1 cellular context compared by ENCODE assay signal in genomic region chr2:73828818-73829570, GRCh38.
TF ChIP-seq lines count a peak whose summit lies in the region.

TSS of gene STAMBP (plus strand) at chr2:73828961. CDS start at chr2:73830857, 1,896 bp downstream.

TF ChIP-seq in K562, 482 proteins besides CTCF, POLR2A, EP300 and RAD21 (continued from another document and continues in another):
- TF ChIP-seq MNT (conservative IDR thresholded peaks at IDR 0.05) (peak; percentile 44 to 81; a peak in 2 of 4 replicates), ZBTB43 (CRISPR knock-in tag; IDR thresholded peaks at IDR 0.05) (no peak; the same call in 1 of the 2 replicates), KLF13 (tag; IDR thresholded peaks at IDR 0.05; ENCODE audit: borderline replicate concordance, low read depth) (peak; percentile 27; the same call in 1 of the 2 replicates), ZKSCAN3 (CRISPR knock-in tag; IDR thresholded peaks at IDR 0.05) (no peak), TFAP4 (CRISPR knock-in tag; IDR thresholded peaks at IDR 0.05; ENCODE audit: borderline replicate concordance) (peak; percentile 21; the same call in 1 of the 2 replicates), KDM1A (IDR thresholded peaks at IDR 0.05) (no peak), ATF1 (CRISPR knock-in tag; IDR thresholded peaks at IDR 0.05) (no peak), ATF1 (tag; IDR thresholded peaks at IDR 0.05) (peak; percentile 96), MEIS2 (IDR thresholded peaks at IDR 0.05; ENCODE audit: partially characterized antibody) (peak; percentile 99), PML (IDR thresholded peaks at IDR 0.05; ENCODE audit: low read length) (peak; percentile 76; the same call in 1 of the 2 replicates), JUND (IDR thresholded peaks at IDR 0.05; ENCODE audit: borderline replicate concordance, low read depth, low read length) (peak; percentile 58), JUND (tag; IDR thresholded peaks at IDR 0.05; ENCODE audit: borderline replicate concordance, low read depth, low read length) (0 out of 3 replicates have a peak, but pooled peaks have one; percentile 24), HOMEZ (CRISPR knock-in tag; IDR thresholded peaks at IDR 0.05) (no peak), POLR2B (IDR thresholded peaks at IDR 0.05; ENCODE audit: low read depth, partially characterized antibody) (peak; percentile 81), PPARD (CRISPR knock-in tag; IDR thresholded peaks at IDR 0.05) (no peak), CHD4 (IDR thresholded peaks at IDR 0.05; ENCODE audit: insufficient read depth, insufficient replicate concordance, low read depth, low read length, poor library complexity, severe bottlenecking) (no peak), SIN3B (IDR thresholded peaks at IDR 0.05; ENCODE audit: low read depth) (peak; percentile 61; the same call in 1 of the 2 replicates), CREB1 (IDR thresholded peaks at IDR 0.05) (peak; percentile 89), CREB1 (CRISPR knock-in tag; IDR thresholded peaks at IDR 0.05) (peak; percentile 91), HCFC1 (IDR thresholded peaks at IDR 0.05; ENCODE audit: low read depth, low read length) (peak; percentile 82; the same call in 1 of the 2 replicates), NR2C2 (CRISPR knock-in tag; IDR thresholded peaks at IDR 0.05) (0 out of 2 replicates have a peak, but pooled peaks have one; percentile 49), NR2C2 (tag; IDR thresholded peaks at IDR 0.05) (peak; percentile 44; the same call in 1 of the 2 replicates), ZNF318 (IDR thresholded peaks at IDR 0.05; ENCODE audit: borderline replicate concordance in 1 of 2, low read depth in 1 of 2) (peak in 1 of 2 experiments; percentile 47; a peak in 1 of 4 replicates), CREM (IDR thresholded peaks at IDR 0.05; ENCODE audit: low read depth) (peak; percentile 96), RCOR1 (IDR thresholded peaks at IDR 0.05; ENCODE audit: borderline replicate concordance in 1 of 2, low read depth in 2 of 2, low read length in 2 of 2) (peak in 1 of 2 experiments; percentile 42; a peak in 2 of 4 replicates), DPF2 (IDR thresholded peaks at IDR 0.05) (0 out of 2 replicates have a peak, but pooled peaks have one; percentile 15), ATF7 (IDR thresholded peaks at IDR 0.05) (peak; percentile 79), CC2D1A (IDR thresholded peaks at IDR 0.05) (no peak), SAP30 (IDR thresholded peaks at IDR 0.05; ENCODE audit: borderline replicate concordance, insufficient read depth, low read depth, low read length, poor library complexity, severe bottlenecking) (peak; percentile 81), HDAC1 (IDR thresholded peaks at IDR 0.05) (peak in 1 of 2 experiments; percentile 87; a peak in 2 of 4 replicates), GATAD2A (IDR thresholded peaks at IDR 0.05) (0 out of 2 replicates have a peak, but pooled peaks have one; percentile 73), NR2F6 (CRISPR knock-in tag; IDR thresholded peaks at IDR 0.05) (no peak), ELF1 (tag; IDR thresholded peaks at IDR 0.05) (peak; percentile 80), RBFOX2 (IDR thresholded peaks at IDR 0.05; ENCODE audit: low read depth, low read length) (peak; percentile 84), ZNF232 (CRISPR knock-in tag; IDR thresholded peaks at IDR 0.05) (peak; percentile 32; the same call in 1 of the 2 replicates), E2F6 (IDR thresholded peaks at IDR 0.05; ENCODE audit: borderline replicate concordance in 1 of 2, extremely low read depth in 1 of 2, insufficient read depth in 1 of 2, insufficient read length in 1 of 2, low read depth in 1 of 2, low read length in 1 of 2, poor library complexity in 1 of 2, severe bottlenecking in 1 of 2) (peak; percentile 37 to 47), ZFX (CRISPR knock-in tag; IDR thresholded peaks at IDR 0.05) (peak; percentile 83), ZBTB12 (CRISPR knock-in tag; IDR thresholded peaks at IDR 0.05) (peak; percentile 84), PHF8 (IDR thresholded peaks at IDR 0.05; ENCODE audit: borderline replicate concordance, low read length) (peak; percentile 97), PHF20 (IDR thresholded peaks at IDR 0.05; ENCODE audit: partially characterized antibody) (peak; percentile 91), ZNF740 (CRISPR knock-in tag; IDR thresholded peaks at IDR 0.05) (no peak), ZNF740 (tag; IDR thresholded peaks at IDR 0.05) (no peak), SNIP1 (IDR thresholded peaks at IDR 0.05; ENCODE audit: low read depth) (no peak), NCOA6 (IDR thresholded peaks at IDR 0.05) (no peak), EGR1 (conservative IDR thresholded peaks at IDR 0.05) (peak; percentile 79), ZNF24 (IDR thresholded peaks at IDR 0.05) (0 out of 2 replicates have a peak, but pooled peaks have one; percentile 11), KDM5B (IDR thresholded peaks at IDR 0.05; ENCODE audit: insufficient replicate concordance, low read depth, low read length) (peak; percentile 53), IRF9 (tag; IDR thresholded peaks at IDR 0.05) (peak; percentile 43; the same call in 1 of the 2 replicates), GABPA (tag; conservative IDR thresholded peaks at IDR 0.05; ENCODE audit: low read depth) (peak; percentile 96)
